In genomic region chr13:100542546-100543156, GRCh38 we compare ENCODE assay signal across 8 cellular contexts. TPM values are rescaled to one million over a fixed set of nuclear protein-coding genes. Genes with fewer than 3 reads are reported as not detected.
DNase-seq lines count a peak whose midpoint lies in the region; ATAC-seq and TF ChIP-seq lines count a peak whose summit lies in the region.

No MANE protein-coding gene starts in this region.

- TF ChIP-seq POLR2A in NB4 (IDR thresholded peaks at IDR 0.05; ENCODE audit: extremely low read depth, insufficient read length): no peak

- H3K4me3 Mint-ChIP-seq in naive B cell: peak overlapping the region in 2 of 8 donors; percentile 2 to 20
- no peak overlapping the region for H3K4me3 Mint-ChIP-seq in activated T-helper 2 cell treated with anti-CD3 and anti-CD28 coated beads, Interferon-gamma antibody, Interleukin-2, Interleukin-4, amounts not matched to agents 10 μg/mL and 5 μg/mL and 100 μg/mL, durations not matched to agents 14 hours and 24 hours and 36 hours (ENCODE audit: low read depth)

- no peaks in the 10 kb centered on the region for H3K9me3 Mint-ChIP-seq in naive B cell
- H3K9me3 Mint-ChIP-seq in activated T-helper 2 cell treated with anti-CD3 and anti-CD28 coated beads, Interferon-gamma antibody, Interleukin-2, Interleukin-4, amounts not matched to agents 10 μg/mL and 5 μg/mL and 100 μg/mL, durations not matched to agents 14 hours and 24 hours and 36 hours: no peaks in the 10 kb centered on the region

- peak overlapping the region in 1 of 6 donors; percentile 4 for H3K27ac Mint-ChIP-seq in naive B cell
- H3K27ac Mint-ChIP-seq in activated T-helper 2 cell treated with anti-CD3 and anti-CD28 coated beads, Interferon-gamma antibody, Interleukin-2, Interleukin-4, amounts not matched to agents 10 μg/mL and 5 μg/mL and 100 μg/mL, durations not matched to agents 14 hours and 24 hours and 36 hours: no peak overlapping the region

- H3K27ac ChIP-seq in brain microvascular endothelial cell: no peak overlapping the region

- TF ChIP-seq CTCF in BJ (IDR thresholded peaks at IDR 0.05; ENCODE audit: insufficient read depth, low read depth, low read length): peak; percentile 63
- peak; percentile 21 for TF ChIP-seq CTCF in NB4 (IDR thresholded peaks at IDR 0.05; ENCODE audit: low read depth, low read length)
- TF ChIP-seq CTCF in brain microvascular endothelial cell (IDR thresholded peaks at IDR 0.05; ENCODE audit: low read depth, low read length, missing control alignments): peak; percentile 52

- no peaks in the 10 kb centered on the region for H3K27me3 Mint-ChIP-seq in naive B cell
- peaks cover 8% of the 10 kb centered on the region for H3K27me3 Mint-ChIP-seq in activated T-helper 2 cell treated with anti-CD3 and anti-CD28 coated beads, Interferon-gamma antibody, Interleukin-2, Interleukin-4, amounts not matched to agents 10 μg/mL and 5 μg/mL and 100 μg/mL, durations not matched to agents 14 hours and 24 hours and 36 hours (ENCODE audit: low read depth)

- intact Hi-C loops in activated T-helper 2 cell treated with anti-CD3 and anti-CD28 coated beads, Interferon-gamma antibody, Interleukin-2, Interleukin-4, amounts not matched to agents 10 μg/mL and 5 μg/mL and 100 μg/mL, durations not matched to agents 14 hours and 24 hours and 36 hours (cut with micrococcal nuclease): no loop called here

- H3K4me1 Mint-ChIP-seq in naive B cell: peaks cover 4 to 13% (median 6%) of the 10 kb centered on the region in 3 donors
- peaks cover 16% of the 10 kb centered on the region for H3K4me1 Mint-ChIP-seq in activated T-helper 2 cell treated with anti-CD3 and anti-CD28 coated beads, Interferon-gamma antibody, Interleukin-2, Interleukin-4, amounts not matched to agents 10 μg/mL and 5 μg/mL and 100 μg/mL, durations not matched to agents 14 hours and 24 hours and 36 hours (ENCODE audit: low read depth)

- H3K36me3 Mint-ChIP-seq in naive B cell: peaks cover 9 to 10% of the 10 kb centered on the region in 2 donors
- peaks cover 3% of the 10 kb centered on the region for H3K36me3 Mint-ChIP-seq in activated T-helper 2 cell treated with anti-CD3 and anti-CD28 coated beads, Interferon-gamma antibody, Interleukin-2, Interleukin-4, amounts not matched to agents 10 μg/mL and 5 μg/mL and 100 μg/mL, durations not matched to agents 14 hours and 24 hours and 36 hours (ENCODE audit: low read depth)

- H3K27me3 ChIP-seq in BJ (ENCODE audit: control insufficient read depth, insufficient read depth, low read length): no peaks in the 10 kb centered on the region
- no peaks in the 10 kb centered on the region for H3K27me3 ChIP-seq in brain microvascular endothelial cell (replicated peaks)

- DNase-seq in BJ (ENCODE audit: low read depth) (peak; percentile 9), NB4 (ENCODE audit: low read depth) (peak; percentile 68), brain microvascular endothelial cell (peak; percentile 5), naive B cell (peak; percentile 37), mucosa of gallbladder (ENCODE audit: low spot score) (no peak)
- DNase-seq in activated T-helper 2 cell treated with anti-CD3 and anti-CD28 coated beads, Interferon-gamma antibody, Interleukin-2, Interleukin-4, amounts not matched to agents 10 μg/mL and 5 μg/mL and 100 μg/mL, durations not matched to agents 14 hours and 24 hours and 36 hours (ENCODE audit: low spot score): no peak

- H3K4me3 ChIP-seq in BJ (ENCODE audit: low read depth, low read length): no peak overlapping the region
- H3K4me3 ChIP-seq in NB4 (ENCODE audit: low read depth, low read length): no peak overlapping the region
- no peak overlapping the region for H3K4me3 ChIP-seq in brain microvascular endothelial cell (ENCODE audit: low read depth, low read length)

- H3K36me3 ChIP-seq in BJ (ENCODE audit: control insufficient read depth, insufficient read depth, low read length) (no peaks in the 10 kb centered on the region), brain microvascular endothelial cell (replicated peaks) (no peaks in the 10 kb centered on the region)

- POLR2A ChIA-PET in BJ (lab: Charles Lee): no interaction called here

- ATAC-seq in GM18499 (IDR thresholded peaks at IDR 0.05; ENCODE audit: insufficient read depth, unreplicated experiment) (peak; percentile 98), HG02678 (IDR thresholded peaks at IDR 0.05; ENCODE audit: unreplicated experiment) (peak; percentile 85), naive B cell (ENCODE audit: low read depth in 2 of 2) (peak; percentile 69 to 70)

- in situ Hi-C loops in brain microvascular endothelial cell (cut with HindIII; ENCODE audit: low pct_ligation_motif_present, low sequenced_read_pairs): no loop called here

- CTCF ChIA-PET in BJ (lab: Yijun Ruan, JAX): interaction anchor here (0.7 to 2.0 kb wide), 4 partner anchors 10 to 621 kb away, joined by 3 to 13 read pairs (median 4); no protein-coding TSS in a partner anchor

RNA-seq across cellular contexts. Expression of gene GGACT, which starts 45.9 kb away (rescaled TPM):
- polyA plus RNA-seq in BJ (2011; rRNA removed) (7.0 and 8.5 TPM in 2 replicates), naive B cell (ENCODE audit: low read depth in 6 of 6) (1 to 10 TPM in 5 of 6 donors, under 1 TPM in 1; 0.46 to 7.7 (median 6.3) TPM)
- polyA minus RNA-seq in BJ (2011; rRNA and poly(A)+ RNA removed): 0.93 and 1.0 TPM in 2 replicates
- 6.4 TPM for total RNA-seq in mucosa of gallbladder
- total RNA-seq in activated T-helper 2 cell treated with anti-CD3 and anti-CD28 coated beads, Interferon-gamma antibody, Interleukin-2, Interleukin-4, amounts not matched to agents 10 μg/mL and 5 μg/mL and 100 μg/mL, durations not matched to agents 14 hours and 24 hours and 36 hours: 5.5 and 7.7 TPM in 2 replicates

Comparison
In these comparisons a context has a peak if more than half of its experiments do, and no peak if none do; other contexts are left out.
1. DNase-seq: peak in BJ (single experiment), NB4 (single experiment), brain microvascular endothelial cell (single experiment) and naive B cell (single experiment); none in mucosa of gallbladder (single experiment) and activated T-helper 2 cell treated with anti-CD3 and anti-CD28 coated beads, Interferon-gamma antibody, Interleukin-2, Interleukin-4, amounts not matched to agents 10 μg/mL and 5 μg/mL and 100 μg/mL, durations not matched to agents 14 hours and 24 hours and 36 hours (single experiment).
2. Peak in every context shown above with its lines, with median percentiles within 50 percentile points of each other: CTCF ChIP-seq and ATAC-seq.